In genomic region chr10:63520463-63521388, GRCh38 we compare ENCODE assay signal across 8 cellular contexts. TPM values are rescaled to one million over a fixed set of nuclear protein-coding genes. Genes with fewer than 3 reads are reported as not detected.
A peak's percentile ranks its signal among the peaks of the same experiment; 100 is the strongest.
DNase-seq lines count a peak whose midpoint lies in the region; ATAC-seq and TF ChIP-seq lines count a peak whose summit lies in the region.

No MANE protein-coding gene starts in this region.

- no peaks in the 10 kb centered on the region; the same call in 1 of the 2 replicates for H3K36me3 ChIP-seq in HUES6 (ENCODE audit: control insufficient read depth, insufficient read depth, low read length)

- peaks cover 3% of the 10 kb centered on the region; the same call in 1 of the 2 replicates for H3K9me3 ChIP-seq in HUES6 (ENCODE audit: control insufficient read depth, insufficient read depth, low read depth, low read length)
- no peaks in the 10 kb centered on the region for H3K9me3 ChIP-seq in right cardiac atrium (ENCODE audit: control insufficient read depth, low read length)

- WGBS in right cardiac atrium, result 13% methylated on average over 46 of the region's 46 CpGs

- peak overlapping the region; percentile 95 for H3K4me3 ChIP-seq in HUES6 (ENCODE audit: low read depth, low read length)
- peak overlapping the region; percentile 60 for H3K4me3 ChIP-seq in right cardiac atrium (ENCODE audit: low read length)

- H3K9ac ChIP-seq in HUES6 (ENCODE audit: low read length), result peak overlapping the region; percentile 100

- H3K27me3 ChIP-seq in HUES6 (ENCODE audit: control insufficient read depth, insufficient read depth, low read length) (no peaks in the 10 kb centered on the region), right cardiac atrium (ENCODE audit: control insufficient read depth, insufficient read depth) (no peaks in the 10 kb centered on the region)

- DNase-seq in G401 (ENCODE audit: low spot score) (peak; percentile 76), amygdala (lab: John Stamatoyannopoulos, UW) (peak in 36 of 56 donors; percentile 12 to 82 (median 51)), right cardiac atrium (peak; percentile 75 to 92 (median 92)), retina (peak; percentile 71), middle frontal gyrus (ENCODE audit: extremely low spot score, low spot score) (no peak)

- intact Hi-C loops in right cardiac atrium (cut with DNase I), result loop anchor here in 1 of 4 donors (5.0 kb wide), 1 partner anchor 107 kb away; no protein-coding TSS in a partner anchor

- in situ Hi-C loops in G401 (cut with HindIII; ENCODE audit: low sequenced_read_pairs), result no loop called here

- H3K4me1 ChIP-seq in HUES6 (ENCODE audit: control insufficient read depth, insufficient read depth, low read length), result peaks cover 37% of the 10 kb centered on the region
- H3K4me1 ChIP-seq in right cardiac atrium (ENCODE audit: control insufficient read depth, insufficient read depth, low read length), result peaks cover 4% of the 10 kb centered on the region

- ATAC-seq in GM21515 (IDR thresholded peaks at IDR 0.05; ENCODE audit: unreplicated experiment) (peak; percentile 69), SK-N-SH treated with all-trans-retinoic acid at 6 μM for 48 hours (peak; percentile 80), right cardiac atrium (peak; percentile 95)

- peak overlapping the region; percentile 81 for H3K27ac ChIP-seq in HUES6 (ENCODE audit: low read depth, low read length)
- H3K27ac ChIP-seq in right cardiac atrium (ENCODE audit: low read length), result peak overlapping the region; percentile 98

TF ChIP-seq in SK-N-SH treated with all-trans-retinoic acid at 6 μM for 48 hours, 23 proteins besides CTCF, POLR2A, EP300 and RAD21:
- no peak for TF ChIP-seq ZNF565 (CRISPR knock-in tag; conservative IDR thresholded peaks at IDR 0.05; ENCODE audit: low read depth)
- TF ChIP-seq, protein P1, sequence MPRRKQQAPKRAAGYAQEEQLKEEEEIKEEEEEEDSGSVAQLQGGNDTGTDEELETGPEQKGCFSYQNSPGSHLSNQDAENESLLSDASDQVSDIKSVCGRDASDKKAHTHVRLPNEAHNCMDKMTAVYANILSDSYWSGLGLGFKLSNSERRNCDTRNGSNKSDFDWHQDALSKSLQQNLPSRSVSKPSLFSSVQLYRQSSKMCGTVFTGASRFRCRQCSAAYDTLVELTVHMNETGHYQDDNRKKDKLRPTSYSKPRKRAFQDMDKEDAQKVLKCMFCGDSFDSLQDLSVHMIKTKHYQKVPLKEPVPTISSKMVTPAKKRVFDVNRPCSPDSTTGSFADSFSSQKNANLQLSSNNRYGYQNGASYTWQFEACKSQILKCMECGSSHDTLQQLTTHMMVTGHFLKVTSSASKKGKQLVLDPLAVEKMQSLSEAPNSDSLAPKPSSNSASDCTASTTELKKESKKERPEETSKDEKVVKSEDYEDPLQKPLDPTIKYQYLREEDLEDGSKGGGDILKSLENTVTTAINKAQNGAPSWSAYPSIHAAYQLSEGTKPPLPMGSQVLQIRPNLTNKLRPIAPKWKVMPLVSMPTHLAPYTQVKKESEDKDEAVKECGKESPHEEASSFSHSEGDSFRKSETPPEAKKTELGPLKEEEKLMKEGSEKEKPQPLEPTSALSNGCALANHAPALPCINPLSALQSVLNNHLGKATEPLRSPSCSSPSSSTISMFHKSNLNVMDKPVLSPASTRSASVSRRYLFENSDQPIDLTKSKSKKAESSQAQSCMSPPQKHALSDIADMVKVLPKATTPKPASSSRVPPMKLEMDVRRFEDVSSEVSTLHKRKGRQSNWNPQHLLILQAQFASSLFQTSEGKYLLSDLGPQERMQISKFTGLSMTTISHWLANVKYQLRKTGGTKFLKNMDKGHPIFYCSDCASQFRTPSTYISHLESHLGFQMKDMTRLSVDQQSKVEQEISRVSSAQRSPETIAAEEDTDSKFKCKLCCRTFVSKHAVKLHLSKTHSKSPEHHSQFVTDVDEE (CRISPR knock-in tag; IDR thresholded peaks at IDR 0.05), result 0 out of 2 replicates have a peak, but pooled peaks have one; percentile 50
- peak; percentile 81 for TF ChIP-seq ZFP3 (CRISPR knock-in tag; IDR thresholded peaks at IDR 0.05)

RNA-seq across cellular contexts. Expression of gene REEP3, which starts 0.5 kb away (rescaled TPM):
- 18.6 and 21.7 TPM in 2 replicates for total RNA-seq in G401 (2014; rRNA removed; shearing (Covaris generic))
- 10 to 100 TPM; 22.9 to 29.7 (median 25.3) TPM for total RNA-seq in right cardiac atrium
- polyA plus RNA-seq in right cardiac atrium, result 11.9 TPM

RNA-seq across cellular contexts. Expression of gene JMJD1C, which starts 54.9 kb away (rescaled TPM):
- 29.1 and 33.7 TPM in 2 replicates for total RNA-seq in G401 (2014; rRNA removed; shearing (Covaris generic))
- total RNA-seq in right cardiac atrium, result 10 to 100 TPM; 42.2 to 44.8 (median 43.8) TPM
- polyA plus RNA-seq in right cardiac atrium, result 31.0 TPM
